ENCODE assay signal across 8 cellular contexts in genomic region chr7:7640221-7641128, GRCh38. TPM values are rescaled to one million over a fixed set of nuclear protein-coding genes. Genes with fewer than 3 reads are reported as not detected.
A peak's percentile ranks its signal among the peaks of the same experiment; 100 is the strongest.
DNase-seq lines count a peak whose midpoint lies in the region; ATAC-seq and TF ChIP-seq lines count a peak whose summit lies in the region.

UMAD1 (plus strand) TSS chr7:7640752; CDS start chr7:7673372, 32,620 bp downstream.

- H3K4me3 ChIP-seq in spleen, result peak within 1 kb of the TSS; percentile 74 to 95 (median 85)

- TF ChIP-seq CTCF in spleen (IDR thresholded peaks at IDR 0.05 in 8 of 11, conservative IDR thresholded peaks at IDR 0.05 in 3 of 11), result peak in 2 of 11 experiments; percentile 26 to 46

- H3K9me3 ChIP-seq in spleen, result no peaks in the 10 kb centered on the region

- intact Hi-C loops in spleen (cut with DNase I; ENCODE audit: low total_unique reads), result no loop called here

- TF ChIP-seq POLR2A in spleen (IDR thresholded peaks at IDR 0.05), result peak; percentile 37 to 75 (median 39)

- 0 to 1% (median 0%) methylated on average over 50 to 68 of the region's 68 CpGs for WGBS in spleen, 5 donors

- peaks cover 0 to 34% (median 11%) of the 10 kb centered on the region in 6 donors for H3K36me3 ChIP-seq in spleen

- H3K27ac ChIP-seq in spleen, result peak within 1 kb of the TSS; percentile 88 to 99 (median 94)

- peak; percentile 91 for DNase-seq in AG08396 (ENCODE audit: low spot score)
- peak; percentile 99 for DNase-seq in NCI-H345 treated with DMSO at 0.1 percent for 48 hours (lab: John Stamatoyannopoulos, UW; ENCODE audit: unreplicated experiment)
- peak; percentile 88 to 97 (median 93) for DNase-seq in activated CD4-positive, CD25-positive, alpha-beta regulatory T cell (lab: John Stamatoyannopoulos, UW)
- DNase-seq in central memory CD4-positive, alpha-beta T cell, result peak; percentile 99
- DNase-seq in inferior parietal cortex (ENCODE audit: extremely low spot score), result peak; percentile 99
- peak; percentile 99 for DNase-seq in spleen

- H3K27me3 ChIP-seq in spleen (replicated peaks in 1 of 7), result no peaks in the 10 kb centered on the region

- peaks cover 10 to 44% (median 28%) of the 10 kb centered on the region in 6 donors for H3K4me1 ChIP-seq in spleen

- ATAC-seq in GM19023 (IDR thresholded peaks at IDR 0.05; ENCODE audit: unreplicated experiment), result peak; percentile 97
- ATAC-seq in HG03280 (IDR thresholded peaks at IDR 0.05; ENCODE audit: unreplicated experiment), result peak; percentile 98

RNA-seq across cellular contexts. Expression of gene UMAD1, which starts in this region (rescaled TPM):
- total RNA-seq in spleen, result 10 to 100 TPM; 13.2 to 21.2 (median 16.9) TPM
- polyA plus RNA-seq in spleen, result 1 to 10 TPM; 7.6 to 9.3 (median 8.8) TPM

Comparison
In these comparisons a context has a peak if more than half of its experiments do, and no peak if none do; other contexts are left out.
1. Peak in every context shown above with its lines: DNase-seq, ATAC-seq, H3K4me3 ChIP-seq and H3K27ac ChIP-seq.